ENCODE assay signal across 21 cellular contexts in the genomic region with DNA sequence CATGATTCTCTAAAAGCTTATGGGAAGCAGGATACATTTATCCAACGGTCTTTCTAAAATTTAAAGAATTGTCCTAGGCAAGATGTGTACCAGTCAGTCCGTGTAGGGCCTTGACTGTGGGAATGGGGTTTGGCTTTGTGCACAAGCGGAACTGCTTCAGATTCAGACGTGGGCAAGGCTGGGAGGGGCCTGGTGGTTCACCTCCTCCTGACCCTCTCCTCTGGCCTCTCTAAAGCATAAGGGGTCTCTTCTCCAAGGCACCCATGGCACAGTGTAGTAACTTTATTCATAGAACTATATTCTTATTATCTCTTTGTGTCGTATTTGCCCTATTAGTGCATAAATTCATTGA.
"Had no signal": no experiment of that assay in that cellular context is flagged by ENCODE, and none has a peak within 500 bp of the region (broad histone marks: within the 10 kb centered on the region; RNA-seq: fewer than 3 reads in every experiment).

No MANE protein-coding gene starts in this region.

- H3K27ac ChIP-seq: epithelial cell of prostate, esophagus muscularis mucosa, gastrocnemius medialis, heart right ventricle, spleen, stomach, thoracic aorta, transverse colon had no signal

- DNase-seq: cortex of kidney; effector memory CD4-positive, alpha-beta T cell; gastrocnemius medialis; heart right ventricle; islet precursor cell; naive thymus-derived CD4-positive, alpha-beta T cell; nephron progenitor cell; spleen; stimulated activated CD4-positive, alpha-beta T cell treated with anti-CD3 and anti-CD28 coated beads, Interleukin-15, amount 100 ng/mL, for 24 hours; stimulated activated CD4-positive, alpha-beta T cell treated with anti-CD3 and anti-CD28 coated beads, Interleukin-1b, Interleukin-23, amount 100 ng/mL, for 48 hours; stimulated activated CD4-positive, alpha-beta T cell treated with anti-CD3 and anti-CD28 coated beads, Interleukin-4, amount 100 ng/mL, for 4 hours; stimulated activated naive CD4-positive, alpha-beta T cell; stomach; substantia nigra; transverse colon had no signal

- H3K27ac Mint-ChIP-seq: naive thymus-derived CD4-positive, alpha-beta T cell; nephron progenitor cell had no signal

- H3K9me3 ChIP-seq: esophagus muscularis mucosa, gastrocnemius medialis, heart right ventricle, spleen, stomach, thoracic aorta, transverse colon had no signal

- H3K27me3 ChIP-seq: esophagus muscularis mucosa, gastrocnemius medialis, spleen, stomach, transverse colon had no signal

- H3K4me3 Mint-ChIP-seq: naive thymus-derived CD4-positive, alpha-beta T cell; nephron progenitor cell had no signal

- H3K36me3 ChIP-seq: esophagus muscularis mucosa, gastrocnemius medialis, heart right ventricle, spleen, stomach, thoracic aorta, transverse colon had no signal

- H3K36me3 Mint-ChIP-seq: naive thymus-derived CD4-positive, alpha-beta T cell had no signal

- H3K9me3 Mint-ChIP-seq: nephron progenitor cell had no signal

- H3K4me1 Mint-ChIP-seq: naive thymus-derived CD4-positive, alpha-beta T cell had no signal

- FAIRE-seq: urothelium cell line had no signal

- H3K4me3 ChIP-seq: esophagus muscularis mucosa, gastrocnemius medialis, heart right ventricle, spleen, stomach, thoracic aorta, transverse colon had no signal

- H3K4me1 ChIP-seq: esophagus muscularis mucosa, gastrocnemius medialis, heart right ventricle, spleen had no signal

- ATAC-seq: gastrocnemius medialis; heart right ventricle; left lobe of liver; naive thymus-derived CD4-positive, alpha-beta T cell; sciatic nerve had no signal
